ENCODE assay signal across 8 cellular contexts in the genomic region with DNA sequence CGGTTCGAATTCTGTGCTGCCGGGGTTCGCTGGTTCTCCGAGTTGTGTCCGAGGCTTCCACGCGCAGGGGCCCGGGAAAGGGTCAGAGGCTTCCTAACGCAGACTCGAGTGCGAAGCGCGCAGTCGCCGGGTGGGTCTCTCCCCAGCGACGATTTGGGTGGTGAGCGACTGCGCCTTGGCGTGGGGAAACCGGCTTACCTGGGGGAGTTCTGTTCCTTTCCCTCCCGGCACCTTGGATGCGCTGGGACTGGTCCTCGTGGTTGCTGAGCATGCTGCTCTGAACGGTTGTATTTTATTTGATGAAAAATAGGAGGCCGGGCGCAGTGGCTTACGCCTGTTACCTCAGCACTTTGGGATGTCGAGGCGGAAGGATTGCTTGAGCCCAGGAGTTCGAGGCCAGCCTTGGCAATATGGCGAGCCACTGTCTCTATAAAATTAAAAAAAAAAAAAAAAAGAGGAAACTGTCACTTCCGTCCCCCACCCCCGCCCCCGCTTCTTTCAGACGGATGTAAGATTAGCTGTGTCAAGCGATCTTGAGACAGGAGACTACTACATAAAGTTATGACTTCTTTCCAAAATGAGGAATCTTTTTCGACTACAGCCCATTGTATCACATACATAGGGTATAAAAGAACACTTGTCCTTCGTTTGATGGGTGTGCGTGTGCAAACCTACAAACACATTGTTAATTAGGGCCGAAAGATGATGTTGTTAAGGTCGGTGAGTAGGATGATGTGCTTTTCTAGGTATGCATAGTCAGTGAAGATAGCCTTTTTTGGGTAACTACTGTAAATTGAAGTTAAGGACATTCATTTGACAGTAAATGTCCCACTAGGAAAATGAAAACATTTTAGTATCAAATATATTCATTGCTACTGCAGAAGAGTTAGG. TPM values are rescaled to one million over a fixed set of nuclear protein-coding genes. Genes with fewer than 3 reads are reported as not detected.
DNase-seq lines count a peak whose midpoint lies in the region; ATAC-seq and TF ChIP-seq lines count a peak whose summit lies in the region.

A gene with protein sequence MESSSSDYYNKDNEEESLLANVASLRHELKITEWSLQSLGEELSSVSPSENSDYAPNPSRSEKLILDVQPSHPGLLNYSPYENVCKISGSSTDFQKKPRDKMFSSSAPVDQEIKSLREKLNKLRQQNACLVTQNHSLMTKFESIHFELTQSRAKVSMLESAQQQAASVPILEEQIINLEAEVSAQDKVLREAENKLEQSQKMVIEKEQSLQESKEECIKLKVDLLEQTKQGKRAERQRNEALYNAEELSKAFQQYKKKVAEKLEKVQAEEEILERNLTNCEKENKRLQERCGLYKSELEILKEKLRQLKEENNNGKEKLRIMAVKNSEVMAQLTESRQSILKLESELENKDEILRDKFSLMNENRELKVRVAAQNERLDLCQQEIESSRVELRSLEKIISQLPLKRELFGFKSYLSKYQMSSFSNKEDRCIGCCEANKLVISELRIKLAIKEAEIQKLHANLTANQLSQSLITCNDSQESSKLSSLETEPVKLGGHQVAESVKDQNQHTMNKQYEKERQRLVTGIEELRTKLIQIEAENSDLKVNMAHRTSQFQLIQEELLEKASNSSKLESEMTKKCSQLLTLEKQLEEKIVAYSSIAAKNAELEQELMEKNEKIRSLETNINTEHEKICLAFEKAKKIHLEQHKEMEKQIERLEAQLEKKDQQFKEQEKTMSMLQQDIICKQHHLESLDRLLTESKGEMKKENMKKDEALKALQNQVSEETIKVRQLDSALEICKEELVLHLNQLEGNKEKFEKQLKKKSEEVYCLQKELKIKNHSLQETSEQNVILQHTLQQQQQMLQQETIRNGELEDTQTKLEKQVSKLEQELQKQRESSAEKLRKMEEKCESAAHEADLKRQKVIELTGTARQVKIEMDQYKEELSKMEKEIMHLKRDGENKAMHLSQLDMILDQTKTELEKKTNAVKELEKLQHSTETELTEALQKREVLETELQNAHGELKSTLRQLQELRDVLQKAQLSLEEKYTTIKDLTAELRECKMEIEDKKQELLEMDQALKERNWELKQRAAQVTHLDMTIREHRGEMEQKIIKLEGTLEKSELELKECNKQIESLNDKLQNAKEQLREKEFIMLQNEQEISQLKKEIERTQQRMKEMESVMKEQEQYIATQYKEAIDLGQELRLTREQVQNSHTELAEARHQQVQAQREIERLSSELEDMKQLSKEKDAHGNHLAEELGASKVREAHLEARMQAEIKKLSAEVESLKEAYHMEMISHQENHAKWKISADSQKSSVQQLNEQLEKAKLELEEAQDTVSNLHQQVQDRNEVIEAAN (N-terminal part only) (plus strand): TSS at position 2 of the 891 bp plus-strand sequence. CDS start 2,638 bp downstream, outside the sequence.

- H3K27me3 Mint-ChIP-seq in CD4-positive, CD25-positive, alpha-beta regulatory T cell = peaks cover 4% of the 10 kb centered on the region
- no peaks in the 10 kb centered on the region for H3K27me3 Mint-ChIP-seq in chondrocyte (ENCODE audit: low read depth)

- H3K27ac ChIP-seq in CD4-positive, CD25-positive, alpha-beta regulatory T cell (ENCODE audit: insufficient read depth, low read length, poor library complexity, severe bottlenecking) = peak within 1 kb of the TSS; percentile 99
- H3K27ac ChIP-seq in mucosa of rectum (ENCODE audit: low read depth in 2 of 2, low read length in 2 of 2) (peak within 1 kb of the TSS; percentile 99 to 100), substantia nigra (ENCODE audit: low read depth, low read length, poor library complexity, severe bottlenecking) (peak within 1 kb of the TSS; percentile 98)

- intact Hi-C loops in T-helper 1 cell treated with Interleukin-12 subunit alpha and Interleukin-12 subunit beta and Interleukin-4 antibody, amounts not matched to agents 30 ng/mL and 1 ng/mL, for 36 hours (cut with micrococcal nuclease) = loop anchor here (1.0 to 10.0 kb wide), 14 partner anchors 26 to 1681 kb away; a partner anchor contains a TSS

- H3K4me3 ChIP-seq in CD4-positive, CD25-positive, alpha-beta regulatory T cell (ENCODE audit: low read depth, low read length) = peak within 1 kb of the TSS; percentile 97
- peak within 1 kb of the TSS; percentile 87 to 98 for H3K4me3 ChIP-seq in mucosa of rectum (ENCODE audit: low read length in 2 of 2)

- ATAC-seq in CD4-positive, CD25-positive, alpha-beta regulatory T cell (ENCODE audit: low read depth in 2 of 2) = peak; percentile 22 to 29
- peak; percentile 3 for ATAC-seq in GM18868 (IDR thresholded peaks at IDR 0.05; ENCODE audit: unreplicated experiment)
- ATAC-seq in HG03571 (IDR thresholded peaks at IDR 0.05; ENCODE audit: unreplicated experiment) = peak; percentile 12

- H3K36me3 Mint-ChIP-seq in CD4-positive, CD25-positive, alpha-beta regulatory T cell = peaks cover 10% of the 10 kb centered on the region
- H3K36me3 Mint-ChIP-seq in chondrocyte (ENCODE audit: low read depth) = peaks cover 2% of the 10 kb centered on the region

- peak within 1 kb of the TSS; percentile 98 to 100 for H3K9ac ChIP-seq in mucosa of rectum (ENCODE audit: low read depth in 1 of 2, low read length in 2 of 2)

- no peaks in the 10 kb centered on the region for H3K9me3 Mint-ChIP-seq in CD4-positive, CD25-positive, alpha-beta regulatory T cell
- no peaks in the 10 kb centered on the region for H3K9me3 Mint-ChIP-seq in chondrocyte (ENCODE audit: low read depth)

- no peak for TF ChIP-seq CTCF in chondrocyte (IDR thresholded peaks at IDR 0.05)

- H3K4me1 ChIP-seq in CD4-positive, CD25-positive, alpha-beta regulatory T cell (ENCODE audit: control insufficient read depth, insufficient read depth, low read length, poor library complexity, severe bottlenecking) = peaks cover 34% of the 10 kb centered on the region
- H3K4me1 ChIP-seq in mucosa of rectum (ENCODE audit: control insufficient read depth in 2 of 2, insufficient read depth in 2 of 2, low read length in 2 of 2) = peaks cover 8 to 13% of the 10 kb centered on the region in 2 donors

- H3K4me1 Mint-ChIP-seq in CD4-positive, CD25-positive, alpha-beta regulatory T cell = peaks cover 32 to 58% (median 42%) of the 10 kb centered on the region in 4 donors
- peaks cover 28% of the 10 kb centered on the region for H3K4me1 Mint-ChIP-seq in chondrocyte (ENCODE audit: low read depth)

- peaks cover 9% of the 10 kb centered on the region for H3K36me3 ChIP-seq in CD4-positive, CD25-positive, alpha-beta regulatory T cell (ENCODE audit: control insufficient read depth, insufficient read depth, low read length)
- H3K36me3 ChIP-seq in mucosa of rectum (ENCODE audit: control insufficient read depth in 2 of 2, insufficient read depth in 2 of 2, low read length in 2 of 2) = no peaks in the 10 kb centered on the region

- DNase-seq in CD4-positive, CD25-positive, alpha-beta regulatory T cell = peak in 2 of 3 donors; percentile 51 to 90
- DNase-seq in chondrocyte (ENCODE audit: low spot score) (no peak), substantia nigra (lab: John Stamatoyannopoulos, UW) (no peak), 8988T (no peak)

- H3K27ac Mint-ChIP-seq in CD4-positive, CD25-positive, alpha-beta regulatory T cell = peak within 1 kb of the TSS; percentile 95 to 96 (median 96)
- peak within 1 kb of the TSS; percentile 100 for H3K27ac Mint-ChIP-seq in chondrocyte (ENCODE audit: unreplicated experiment)

- no peaks in the 10 kb centered on the region for H3K9me3 ChIP-seq in CD4-positive, CD25-positive, alpha-beta regulatory T cell (ENCODE audit: control insufficient read depth in 2 of 2, low read length in 2 of 2)
- H3K9me3 ChIP-seq in mucosa of rectum (ENCODE audit: control insufficient read depth in 2 of 2, low read length in 2 of 2) = no peaks in the 10 kb centered on the region

- H3K27me3 ChIP-seq in CD4-positive, CD25-positive, alpha-beta regulatory T cell (ENCODE audit: control insufficient read depth, insufficient read depth, low read length) = no peaks in the 10 kb centered on the region
- H3K27me3 ChIP-seq in mucosa of rectum (ENCODE audit: control insufficient read depth in 2 of 2, insufficient read depth in 2 of 2, low read length in 2 of 2) = no peaks in the 10 kb centered on the region

- peak within 1 kb of the TSS; percentile 92 to 99 (median 93) for H3K4me3 Mint-ChIP-seq in CD4-positive, CD25-positive, alpha-beta regulatory T cell
- H3K4me3 Mint-ChIP-seq in chondrocyte (ENCODE audit: unreplicated experiment) = peak within 1 kb of the TSS; percentile 97

RNA-seq across cellular contexts. Expression of the gene that starts here (rescaled TPM):
- 8.8 TPM for total RNA-seq in CD4-positive, CD25-positive, alpha-beta regulatory T cell
- polyA plus RNA-seq in CD4-positive, CD25-positive, alpha-beta regulatory T cell = 1 to 10 TPM; 3.6 to 5.3 (median 4.2) TPM
- total RNA-seq in T-helper 1 cell treated with Interleukin-12 subunit alpha and Interleukin-12 subunit beta and Interleukin-4 antibody, amounts not matched to agents 30 ng/mL and 1 ng/mL, for 36 hours = 16.0 and 20.2 TPM in 2 replicates
- total RNA-seq in chondrocyte = 2.9 to 5.7 TPM (median 3.6 TPM) in 3 replicates

Comparison
In these comparisons a context has a peak if more than half of its experiments do, and no peak if none do; other contexts are left out.
1. DNase-seq: peak in CD4-positive, CD25-positive, alpha-beta regulatory T cell (2 of 3); none in chondrocyte (single experiment), substantia nigra (0 of 49) and 8988T (single experiment).
2. Peak in every context shown above with its lines, with median percentiles within 50 percentile points of each other: ATAC-seq and H3K27ac ChIP-seq.